In genomic region chr4:158172558-158173258, GRCh38 we compare ENCODE assay signal across 1 cellular context.
A peak's percentile ranks its signal among the peaks of the same experiment; 100 is the strongest.
TF ChIP-seq lines count a peak whose summit lies in the region.

TSS of gene GASK1B (minus strand) at chr4:158173025. CDS start at chr4:158171375, 1,650 bp downstream.

TF ChIP-seq in HepG2, 621 proteins besides CTCF, POLR2A, EP300 and RAD21 (continued from another document and continues in another):
- TF ChIP-seq, protein P1, sequence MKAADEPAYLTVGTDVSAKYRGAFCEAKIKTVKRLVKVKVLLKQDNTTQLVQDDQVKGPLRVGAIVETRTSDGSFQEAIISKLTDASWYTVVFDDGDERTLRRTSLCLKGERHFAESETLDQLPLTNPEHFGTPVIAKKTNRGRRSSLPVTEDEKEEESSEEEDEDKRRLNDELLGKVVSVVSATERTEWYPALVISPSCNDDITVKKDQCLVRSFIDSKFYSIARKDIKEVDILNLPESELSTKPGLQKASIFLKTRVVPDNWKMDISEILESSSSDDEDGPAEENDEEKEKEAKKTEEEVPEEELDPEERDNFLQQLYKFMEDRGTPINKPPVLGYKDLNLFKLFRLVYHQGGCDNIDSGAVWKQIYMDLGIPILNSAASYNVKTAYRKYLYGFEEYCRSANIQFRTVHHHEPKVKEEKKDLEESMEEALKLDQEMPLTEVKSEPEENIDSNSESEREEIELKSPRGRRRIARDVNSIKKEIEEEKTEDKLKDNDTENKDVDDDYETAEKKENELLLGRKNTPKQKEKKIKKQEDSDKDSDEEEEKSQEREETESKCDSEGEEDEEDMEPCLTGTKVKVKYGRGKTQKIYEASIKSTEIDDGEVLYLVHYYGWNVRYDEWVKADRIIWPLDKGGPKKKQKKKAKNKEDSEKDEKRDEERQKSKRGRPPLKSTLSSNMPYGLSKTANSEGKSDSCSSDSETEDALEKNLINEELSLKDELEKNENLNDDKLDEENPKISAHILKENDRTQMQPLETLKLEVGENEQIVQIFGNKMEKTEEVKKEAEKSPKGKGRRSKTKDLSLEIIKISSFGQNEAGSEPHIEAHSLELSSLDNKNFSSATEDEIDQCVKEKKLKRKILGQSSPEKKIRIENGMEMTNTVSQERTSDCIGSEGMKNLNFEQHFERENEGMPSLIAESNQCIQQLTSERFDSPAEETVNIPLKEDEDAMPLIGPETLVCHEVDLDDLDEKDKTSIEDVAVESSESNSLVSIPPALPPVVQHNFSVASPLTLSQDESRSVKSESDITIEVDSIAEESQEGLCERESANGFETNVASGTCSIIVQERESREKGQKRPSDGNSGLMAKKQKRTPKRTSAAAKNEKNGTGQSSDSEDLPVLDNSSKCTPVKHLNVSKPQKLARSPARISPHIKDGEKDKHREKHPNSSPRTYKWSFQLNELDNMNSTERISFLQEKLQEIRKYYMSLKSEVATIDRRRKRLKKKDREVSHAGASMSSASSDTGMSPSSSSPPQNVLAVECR (CRISPR knock-in tag; IDR thresholded peaks at IDR 0.05; ENCODE audit: borderline replicate concordance): peak; percentile 36; the same call in 1 of the 2 replicates
- TF ChIP-seq, protein P2, sequence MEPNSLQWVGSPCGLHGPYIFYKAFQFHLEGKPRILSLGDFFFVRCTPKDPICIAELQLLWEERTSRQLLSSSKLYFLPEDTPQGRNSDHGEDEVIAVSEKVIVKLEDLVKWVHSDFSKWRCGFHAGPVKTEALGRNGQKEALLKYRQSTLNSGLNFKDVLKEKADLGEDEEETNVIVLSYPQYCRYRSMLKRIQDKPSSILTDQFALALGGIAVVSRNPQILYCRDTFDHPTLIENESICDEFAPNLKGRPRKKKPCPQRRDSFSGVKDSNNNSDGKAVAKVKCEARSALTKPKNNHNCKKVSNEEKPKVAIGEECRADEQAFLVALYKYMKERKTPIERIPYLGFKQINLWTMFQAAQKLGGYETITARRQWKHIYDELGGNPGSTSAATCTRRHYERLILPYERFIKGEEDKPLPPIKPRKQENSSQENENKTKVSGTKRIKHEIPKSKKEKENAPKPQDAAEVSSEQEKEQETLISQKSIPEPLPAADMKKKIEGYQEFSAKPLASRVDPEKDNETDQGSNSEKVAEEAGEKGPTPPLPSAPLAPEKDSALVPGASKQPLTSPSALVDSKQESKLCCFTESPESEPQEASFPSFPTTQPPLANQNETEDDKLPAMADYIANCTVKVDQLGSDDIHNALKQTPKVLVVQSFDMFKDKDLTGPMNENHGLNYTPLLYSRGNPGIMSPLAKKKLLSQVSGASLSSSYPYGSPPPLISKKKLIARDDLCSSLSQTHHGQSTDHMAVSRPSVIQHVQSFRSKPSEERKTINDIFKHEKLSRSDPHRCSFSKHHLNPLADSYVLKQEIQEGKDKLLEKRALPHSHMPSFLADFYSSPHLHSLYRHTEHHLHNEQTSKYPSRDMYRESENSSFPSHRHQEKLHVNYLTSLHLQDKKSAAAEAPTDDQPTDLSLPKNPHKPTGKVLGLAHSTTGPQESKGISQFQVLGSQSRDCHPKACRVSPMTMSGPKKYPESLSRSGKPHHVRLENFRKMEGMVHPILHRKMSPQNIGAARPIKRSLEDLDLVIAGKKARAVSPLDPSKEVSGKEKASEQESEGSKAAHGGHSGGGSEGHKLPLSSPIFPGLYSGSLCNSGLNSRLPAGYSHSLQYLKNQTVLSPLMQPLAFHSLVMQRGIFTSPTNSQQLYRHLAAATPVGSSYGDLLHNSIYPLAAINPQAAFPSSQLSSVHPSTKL (CRISPR knock-in tag; IDR thresholded peaks at IDR 0.05): peak; percentile 32
- TF ChIP-seq, protein P3, sequence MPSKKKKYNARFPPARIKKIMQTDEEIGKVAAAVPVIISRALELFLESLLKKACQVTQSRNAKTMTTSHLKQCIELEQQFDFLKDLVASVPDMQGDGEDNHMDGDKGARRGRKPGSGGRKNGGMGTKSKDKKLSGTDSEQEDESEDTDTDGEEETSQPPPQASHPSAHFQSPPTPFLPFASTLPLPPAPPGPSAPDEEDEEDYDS (CRISPR knock-in tag; IDR thresholded peaks at IDR 0.05): 0 out of 2 replicates have a peak, but pooled peaks have one; percentile 61
- TF ChIP-seq ZMYM3 (CRISPR knock-in tag; IDR thresholded peaks at IDR 0.05) (peak; percentile 41; the same call in 1 of the 2 replicates), ZNF430 (CRISPR knock-in tag; IDR thresholded peaks at IDR 0.05) (0 out of 2 replicates have a peak, but pooled peaks have one; percentile 22), NAIF1 (CRISPR knock-in tag; IDR thresholded peaks at IDR 0.05; ENCODE audit: borderline replicate concordance) (0 out of 2 replicates have a peak, but pooled peaks have one; percentile 24), DZIP1 (CRISPR knock-in tag; IDR thresholded peaks at IDR 0.05) (no peak), NR2F2 (IDR thresholded peaks at IDR 0.05; ENCODE audit: borderline replicate concordance, low read depth) (no peak), KMT2B (CRISPR knock-in tag; IDR thresholded peaks at IDR 0.05) (peak; percentile 53; the same call in 1 of the 2 replicates), SP2 (CRISPR knock-in tag; IDR thresholded peaks at IDR 0.05) (no peak), ZEB1 (IDR thresholded peaks at IDR 0.05; ENCODE audit: insufficient replicate concordance, low read depth) (peak; percentile 24), CHD4 (IDR thresholded peaks at IDR 0.05; ENCODE audit: borderline replicate concordance, low read length) (0 out of 2 replicates have a peak, but pooled peaks have one; percentile 41), ZNF614 (CRISPR knock-in tag; IDR thresholded peaks at IDR 0.05; ENCODE audit: borderline replicate concordance) (peak; percentile 73), ZC3H13 (CRISPR knock-in tag; IDR thresholded peaks at IDR 0.05) (no peak), ZKSCAN1 (IDR thresholded peaks at IDR 0.05; ENCODE audit: low read length) (no peak), TEAD3 (CRISPR knock-in tag; optimal IDR thresholded peaks at IDR 0.05; ENCODE audit: borderline replicate concordance) (peak; percentile 60), SIN3A (IDR thresholded peaks at IDR 0.05; ENCODE audit: borderline replicate concordance, low read depth, low read length) (0 out of 2 replicates have a peak, but pooled peaks have one; percentile 40), PTBP1 (IDR thresholded peaks at IDR 0.05; ENCODE audit: low read depth, low read length, poor library complexity, severe bottlenecking) (no peak), SP140L (CRISPR knock-in tag; IDR thresholded peaks at IDR 0.05; ENCODE audit: borderline replicate concordance) (0 out of 2 replicates have a peak, but pooled peaks have one; percentile 37), SALL1 (CRISPR knock-in tag; IDR thresholded peaks at IDR 0.05) (peak; percentile 57; the same call in 1 of the 2 replicates), POGZ (CRISPR knock-in tag; IDR thresholded peaks at IDR 0.05) (peak; percentile 69), KDM5A (IDR thresholded peaks at IDR 0.05; ENCODE audit: borderline replicate concordance, low read length) (peak; percentile 69; the same call in 1 of the 2 replicates), TBX2 (CRISPR knock-in tag; IDR thresholded peaks at IDR 0.05; ENCODE audit: borderline replicate concordance) (0 out of 2 replicates have a peak, but pooled peaks have one; percentile 21), MBD4 (IDR thresholded peaks at IDR 0.05; ENCODE audit: borderline replicate concordance, low read length) (0 out of 2 replicates have a peak, but pooled peaks have one; percentile 25), SOX13 (IDR thresholded peaks at IDR 0.05) (no peak), SOX13 (CRISPR knock-in tag; conservative IDR thresholded peaks at IDR 0.05 in 1 of 2, IDR thresholded peaks at IDR 0.05 in 1 of 2) (peak in 1 of 2 experiments; percentile 40; a peak in 2 of 4 replicates), RFXANK (CRISPR knock-in tag; IDR thresholded peaks at IDR 0.05) (peak; percentile 36; the same call in 1 of the 2 replicates), NFYC (CRISPR knock-in tag; IDR thresholded peaks at IDR 0.05) (peak; percentile 75)
- TF ChIP-seq, protein P4, sequence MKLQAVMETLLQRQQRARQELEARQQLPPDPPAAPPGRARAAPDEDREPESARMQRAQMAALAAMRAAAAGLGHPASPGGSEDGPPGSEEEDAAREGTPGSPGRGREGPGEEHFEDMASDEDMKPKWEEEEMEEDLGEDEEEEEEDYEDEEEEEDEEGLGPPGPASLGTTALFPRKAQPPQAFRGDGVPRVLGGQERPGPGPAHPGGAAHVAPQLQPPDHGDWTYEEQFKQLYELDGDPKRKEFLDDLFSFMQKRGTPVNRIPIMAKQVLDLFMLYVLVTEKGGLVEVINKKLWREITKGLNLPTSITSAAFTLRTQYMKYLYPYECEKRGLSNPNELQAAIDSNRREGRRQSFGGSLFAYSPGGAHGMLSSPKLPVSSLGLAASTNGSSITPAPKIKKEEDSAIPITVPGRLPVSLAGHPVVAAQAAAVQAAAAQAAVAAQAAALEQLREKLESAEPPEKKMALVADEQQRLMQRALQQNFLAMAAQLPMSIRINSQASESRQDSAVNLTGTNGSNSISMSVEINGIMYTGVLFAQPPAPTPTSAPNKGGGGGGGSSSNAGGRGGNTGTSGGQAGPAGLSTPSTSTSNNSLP (IDR thresholded peaks at IDR 0.05; ENCODE audit: low read depth, low read length): peak; percentile 59; the same call in 1 of the 2 replicates
- TF ChIP-seq, protein P5, sequence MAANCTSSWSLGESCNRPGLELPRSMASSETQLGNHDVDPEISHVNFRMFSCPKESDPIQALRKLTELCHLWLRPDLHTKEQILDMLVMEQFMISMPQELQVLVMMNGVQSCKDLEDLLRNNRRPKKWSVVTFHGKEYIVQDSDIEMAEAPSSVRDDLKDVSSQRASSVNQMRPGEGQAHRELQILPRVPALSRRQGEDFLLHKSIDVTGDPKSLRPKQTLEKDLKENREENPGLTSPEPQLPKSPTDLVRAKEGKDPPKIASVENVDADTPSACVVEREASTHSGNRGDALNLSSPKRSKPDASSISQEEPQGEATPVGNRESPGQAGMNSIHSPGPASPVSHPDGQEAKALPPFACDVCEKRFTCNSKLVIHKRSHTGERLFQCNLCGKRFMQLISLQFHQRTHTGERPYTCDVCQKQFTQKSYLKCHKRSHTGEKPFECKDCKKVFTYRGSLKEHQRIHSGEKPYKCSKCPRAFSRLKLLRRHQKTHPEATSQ (CRISPR knock-in tag; IDR thresholded peaks at IDR 0.05; ENCODE audit: borderline replicate concordance): peak; percentile 55; the same call in 1 of the 2 replicates
- TF ChIP-seq, protein P6, sequence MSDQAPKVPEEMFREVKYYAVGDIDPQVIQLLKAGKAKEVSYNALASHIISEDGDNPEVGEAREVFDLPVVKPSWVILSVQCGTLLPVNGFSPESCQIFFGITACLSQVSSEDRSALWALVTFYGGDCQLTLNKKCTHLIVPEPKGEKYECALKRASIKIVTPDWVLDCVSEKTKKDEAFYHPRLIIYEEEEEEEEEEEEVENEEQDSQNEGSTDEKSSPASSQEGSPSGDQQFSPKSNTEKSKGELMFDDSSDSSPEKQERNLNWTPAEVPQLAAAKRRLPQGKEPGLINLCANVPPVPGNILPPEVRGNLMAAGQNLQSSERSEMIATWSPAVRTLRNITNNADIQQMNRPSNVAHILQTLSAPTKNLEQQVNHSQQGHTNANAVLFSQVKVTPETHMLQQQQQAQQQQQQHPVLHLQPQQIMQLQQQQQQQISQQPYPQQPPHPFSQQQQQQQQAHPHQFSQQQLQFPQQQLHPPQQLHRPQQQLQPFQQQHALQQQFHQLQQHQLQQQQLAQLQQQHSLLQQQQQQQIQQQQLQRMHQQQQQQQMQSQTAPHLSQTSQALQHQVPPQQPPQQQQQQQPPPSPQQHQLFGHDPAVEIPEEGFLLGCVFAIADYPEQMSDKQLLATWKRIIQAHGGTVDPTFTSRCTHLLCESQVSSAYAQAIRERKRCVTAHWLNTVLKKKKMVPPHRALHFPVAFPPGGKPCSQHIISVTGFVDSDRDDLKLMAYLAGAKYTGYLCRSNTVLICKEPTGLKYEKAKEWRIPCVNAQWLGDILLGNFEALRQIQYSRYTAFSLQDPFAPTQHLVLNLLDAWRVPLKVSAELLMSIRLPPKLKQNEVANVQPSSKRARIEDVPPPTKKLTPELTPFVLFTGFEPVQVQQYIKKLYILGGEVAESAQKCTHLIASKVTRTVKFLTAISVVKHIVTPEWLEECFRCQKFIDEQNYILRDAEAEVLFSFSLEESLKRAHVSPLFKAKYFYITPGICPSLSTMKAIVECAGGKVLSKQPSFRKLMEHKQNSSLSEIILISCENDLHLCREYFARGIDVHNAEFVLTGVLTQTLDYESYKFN (CRISPR knock-in tag; conservative IDR thresholded peaks at IDR 0.05): peak; percentile 49; the same call in 1 of the 2 replicates
- TF ChIP-seq, protein P7, sequence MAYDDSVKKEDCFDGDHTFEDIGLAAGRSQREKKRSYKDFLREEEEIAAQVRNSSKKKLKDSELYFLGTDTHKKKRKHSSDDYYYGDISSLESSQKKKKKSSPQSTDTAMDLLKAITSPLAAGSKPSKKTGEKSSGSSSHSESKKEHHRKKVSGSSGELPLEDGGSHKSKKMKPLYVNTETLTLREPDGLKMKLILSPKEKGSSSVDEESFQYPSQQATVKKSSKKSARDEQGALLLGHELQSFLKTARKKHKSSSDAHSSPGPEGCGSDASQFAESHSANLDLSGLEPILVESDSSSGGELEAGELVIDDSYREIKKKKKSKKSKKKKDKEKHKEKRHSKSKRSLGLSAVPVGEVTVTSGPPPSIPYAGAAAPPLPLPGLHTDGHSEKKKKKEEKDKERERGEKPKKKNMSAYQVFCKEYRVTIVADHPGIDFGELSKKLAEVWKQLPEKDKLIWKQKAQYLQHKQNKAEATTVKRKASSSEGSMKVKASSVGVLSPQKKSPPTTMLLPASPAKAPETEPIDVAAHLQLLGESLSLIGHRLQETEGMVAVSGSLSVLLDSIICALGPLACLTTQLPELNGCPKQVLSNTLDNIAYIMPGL (CRISPR knock-in tag; IDR thresholded peaks at IDR 0.05; ENCODE audit: borderline replicate concordance in 1 of 2, low read depth in 1 of 2): peak in 1 of 2 experiments; percentile 50; a peak in 1 of 4 replicates
- TF ChIP-seq, protein P8, sequence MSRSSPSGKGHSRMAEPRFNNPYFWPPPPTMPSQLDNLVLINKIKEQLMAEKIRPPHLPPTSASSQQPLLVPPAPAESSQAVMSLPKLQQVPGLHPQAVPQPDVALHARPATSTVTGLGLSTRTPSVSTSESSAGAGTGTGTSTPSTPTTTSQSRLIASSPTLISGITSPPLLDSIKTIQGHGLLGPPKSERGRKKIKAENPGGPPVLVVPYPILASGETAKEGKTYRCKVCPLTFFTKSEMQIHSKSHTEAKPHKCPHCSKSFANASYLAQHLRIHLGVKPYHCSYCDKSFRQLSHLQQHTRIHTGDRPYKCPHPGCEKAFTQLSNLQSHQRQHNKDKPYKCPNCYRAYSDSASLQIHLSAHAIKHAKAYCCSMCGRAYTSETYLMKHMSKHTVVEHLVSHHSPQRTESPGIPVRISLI (CRISPR knock-in tag; IDR thresholded peaks at IDR 0.05; ENCODE audit: borderline replicate concordance): peak; percentile 85
